Comparison of ENCODE assay signal across 1 cellular context in genomic region chr5:5704352-5704751, GRCh38.
TF ChIP-seq lines count a peak whose summit lies in the region.

No MANE protein-coding gene starts in this region.

TF ChIP-seq in HepG2, 621 proteins besides CTCF, POLR2A, EP300 and RAD21 (continued from another document):
- no peak for TF ChIP-seq GPBP1L1 (CRISPR knock-in tag; IDR thresholded peaks at IDR 0.05)
- no peak for TF ChIP-seq ZNF367 (CRISPR knock-in tag; IDR thresholded peaks at IDR 0.05; ENCODE audit: borderline replicate concordance)
- TF ChIP-seq ZNF572 (CRISPR knock-in tag; IDR thresholded peaks at IDR 0.05): no peak
- TF ChIP-seq XBP1 (CRISPR knock-in tag; IDR thresholded peaks at IDR 0.05): no peak
- peak; percentile 35; the same call in 1 of the 2 replicates for TF ChIP-seq MAFF (IDR thresholded peaks at IDR 0.05; ENCODE audit: low read depth, low read length)
- TF ChIP-seq SRSF1 (optimal IDR thresholded peaks at IDR 0.05; ENCODE audit: low read depth, low read length): no peak
- TF ChIP-seq PHF8 (CRISPR knock-in tag; IDR thresholded peaks at IDR 0.05): no peak
- peak; percentile 13 to 59; a peak in 2 of 4 replicates for TF ChIP-seq MAFK (conservative IDR thresholded peaks at IDR 0.05 in 1 of 2, IDR thresholded peaks at IDR 0.05 in 1 of 2; ENCODE audit: low read length in 2 of 2)
- no peak for TF ChIP-seq HBP1 (CRISPR knock-in tag; IDR thresholded peaks at IDR 0.05; ENCODE audit: low read depth)
- no peak for TF ChIP-seq ZIK1 (CRISPR knock-in tag; IDR thresholded peaks at IDR 0.05; ENCODE audit: borderline replicate concordance, low read depth)
